Comparison of ENCODE assay signal across 14 cellular contexts in the genomic region with DNA sequence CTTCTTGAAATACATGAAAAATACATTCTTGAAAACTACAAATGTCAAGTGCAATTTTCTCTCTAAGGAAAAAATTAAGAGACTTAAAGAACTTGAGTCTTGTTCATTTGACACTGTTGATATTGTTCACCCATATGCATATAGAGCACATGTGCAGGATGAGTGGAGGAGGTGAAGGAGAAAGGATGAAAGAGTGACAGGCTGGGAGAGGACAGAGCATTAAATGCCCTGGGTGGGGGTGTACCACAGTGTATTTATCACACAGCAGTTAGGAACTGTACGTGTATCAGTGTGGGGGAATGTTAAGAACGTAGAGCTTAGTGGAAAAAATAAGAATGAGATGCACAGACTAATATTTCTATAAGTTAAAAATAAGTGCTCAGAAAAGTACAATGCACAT. TPM values are rescaled to one million over a fixed set of nuclear protein-coding genes. Genes with fewer than 3 reads are reported as not detected.
DNase-seq lines count a peak whose midpoint lies in the region; ATAC-seq and TF ChIP-seq lines count a peak whose summit lies in the region.
"Had no signal": no experiment of that assay in that cellular context is flagged by ENCODE, and none has a peak within 500 bp of the region (broad histone marks: within the 10 kb centered on the region; RNA-seq: fewer than 3 reads in every experiment).

No MANE protein-coding gene starts in this region.

- H3K4me1 ChIP-seq in CD4-positive, CD25-positive, alpha-beta regulatory T cell (ENCODE audit: control insufficient read depth, insufficient read depth, low read length, poor library complexity, severe bottlenecking) = peaks cover 5% of the 10 kb centered on the region
- H3K4me1 ChIP-seq in Loucy (ENCODE audit: insufficient read depth, low read length, poor library complexity, severe bottlenecking) (peaks cover 96% of the 10 kb centered on the region), GM23338 (ENCODE audit: insufficient read depth) (peaks cover 30% of the 10 kb centered on the region)
- H3K4me1 ChIP-seq: prostate gland had no signal

- peaks cover 0 to 12% (median 1%) of the 10 kb centered on the region in 4 donors for H3K4me1 Mint-ChIP-seq in CD4-positive, CD25-positive, alpha-beta regulatory T cell
- H3K4me1 Mint-ChIP-seq in brain = peaks cover 70% of the 10 kb centered on the region
- H3K4me1 Mint-ChIP-seq in natural killer cell = peaks cover 23 to 25% of the 10 kb centered on the region in 2 donors
- H3K4me1 Mint-ChIP-seq in GM23338 = peaks cover 44% of the 10 kb centered on the region

- no peaks in the 10 kb centered on the region for H3K36me3 Mint-ChIP-seq in CD4-positive, CD25-positive, alpha-beta regulatory T cell
- H3K36me3 Mint-ChIP-seq in brain (peaks cover 26% of the 10 kb centered on the region), natural killer cell (no peaks in the 10 kb centered on the region), GM23338 (ENCODE audit: low read depth) (no peaks in the 10 kb centered on the region; the same call in 2 of the 3 replicates)
- H3K36me3 Mint-ChIP-seq: activated naive CD4-positive, alpha-beta T cell treated with anti-CD3 and anti-CD28 coated beads, Interleukin-2, amount 10 ng/mL, durations not matched to agents 7 days and 5 days had no signal

- no peaks in the 10 kb centered on the region for H3K27me3 Mint-ChIP-seq in CD4-positive, CD25-positive, alpha-beta regulatory T cell
- H3K27me3 Mint-ChIP-seq in brain (no peaks in the 10 kb centered on the region), natural killer cell (ENCODE audit: low read depth in 2 of 2) (peaks cover 9 to 13% of the 10 kb centered on the region in 2 donors), GM23338 (ENCODE audit: insufficient read depth, low read depth, poor library complexity) (peaks cover 4% of the 10 kb centered on the region)

- no peak overlapping the region for H3K4me3 Mint-ChIP-seq in CD4-positive, CD25-positive, alpha-beta regulatory T cell
- H3K4me3 Mint-ChIP-seq in brain = peak overlapping the region in 4 of 5 experiments; percentile 1 to 17 (median 4)
- peak overlapping the region; percentile 10 for H3K4me3 Mint-ChIP-seq in natural killer cell
- no peak overlapping the region for H3K4me3 Mint-ChIP-seq in GM23338
- H3K4me3 Mint-ChIP-seq: activated naive CD4-positive, alpha-beta T cell treated with anti-CD3 and anti-CD28 coated beads, Interleukin-2, amount 10 ng/mL, durations not matched to agents 7 days and 5 days had no signal

- peak overlapping the region; percentile 4; the same call in 1 of the 2 replicates for H2AFZ ChIP-seq in Loucy (ENCODE audit: low read length)
- no peak overlapping the region for H2AFZ ChIP-seq in GM23338

- H3K9ac ChIP-seq in Loucy (ENCODE audit: low read depth, low read length, poor library complexity, severe bottlenecking) = peak overlapping the region; percentile 68

- H3F3A ChIP-seq in Loucy (ENCODE audit: low read depth) (peaks cover 18% of the 10 kb centered on the region), GM23338 (replicated peaks; ENCODE audit: low read depth) (no peaks in the 10 kb centered on the region)

- DNase-seq in CD4-positive, CD25-positive, alpha-beta regulatory T cell = no peak
- no peak for DNase-seq in natural killer cell
- DNase-seq in GM23338 (ENCODE audit: low spot score) = no peak
- DNase-seq in COR-L47 (lab: John Stamatoyannopoulos, UW) = no peak
- no peak for DNase-seq in mesenteric fat pad (ENCODE audit: low spot score)
- DNase-seq: activated naive CD4-positive, alpha-beta T cell treated with anti-CD3 and anti-CD28 coated beads, Interleukin-2, amount 10 ng/mL, durations not matched to agents 7 days and 5 days; DMS53; mucosa of descending colon; NCI-H510A treated with DMSO at 0.1 percent for 48 hours; PC-3 had no signal

- no peaks in the 10 kb centered on the region for H3K9me3 Mint-ChIP-seq in CD4-positive, CD25-positive, alpha-beta regulatory T cell
- H3K9me3 Mint-ChIP-seq in brain (peaks cover 0 to 3% (median 0%) of the 10 kb centered on the region in 5 experiments), natural killer cell (no peaks in the 10 kb centered on the region), GM23338 (no peaks in the 10 kb centered on the region)
- H3K9me3 Mint-ChIP-seq: activated naive CD4-positive, alpha-beta T cell treated with anti-CD3 and anti-CD28 coated beads, Interleukin-2, amount 10 ng/mL, durations not matched to agents 7 days and 5 days had no signal

- no peak overlapping the region for H3K27ac ChIP-seq in CD4-positive, CD25-positive, alpha-beta regulatory T cell (ENCODE audit: insufficient read depth, low read length, poor library complexity, severe bottlenecking)
- no peak overlapping the region for H3K27ac ChIP-seq in GM23338 (ENCODE audit: low read depth)

- H3K9me2 ChIP-seq in Loucy (replicated peaks; ENCODE audit: low read depth, low read length) (no peaks in the 10 kb centered on the region), GM23338 (ENCODE audit: insufficient read depth) (peaks cover 5% of the 10 kb centered on the region)

- intact Hi-C loops in natural killer cell (cut with micrococcal nuclease) = no loop called here

- no peaks in the 10 kb centered on the region for H3K36me3 ChIP-seq in CD4-positive, CD25-positive, alpha-beta regulatory T cell (ENCODE audit: control insufficient read depth, insufficient read depth, low read length)
- H3K36me3 ChIP-seq in Loucy (ENCODE audit: insufficient read depth, low read length) (no peaks in the 10 kb centered on the region), GM23338 (ENCODE audit: insufficient read depth) (no peaks in the 10 kb centered on the region)
- H3K36me3 ChIP-seq: prostate gland had no signal

- H3K4me3 ChIP-seq in CD4-positive, CD25-positive, alpha-beta regulatory T cell (ENCODE audit: low read depth, low read length) = no peak overlapping the region
- H3K4me3 ChIP-seq in Loucy (ENCODE audit: low read length, poor library complexity, severe bottlenecking) (peak overlapping the region; percentile 62), GM23338 (no peak overlapping the region)
- H3K4me3 ChIP-seq: mucosa of descending colon, prostate gland had no signal

- H4K20me1 ChIP-seq in Loucy (ENCODE audit: insufficient read depth, low read length, poor library complexity, severe bottlenecking) (no peaks in the 10 kb centered on the region), GM23338 (replicated peaks; ENCODE audit: insufficient read depth) (no peaks in the 10 kb centered on the region; the same call in 1 of the 2 replicates)

- no peaks in the 10 kb centered on the region for H3K9me3 ChIP-seq in CD4-positive, CD25-positive, alpha-beta regulatory T cell (ENCODE audit: control insufficient read depth in 2 of 2, low read length in 2 of 2)
- no peaks in the 10 kb centered on the region for H3K9me3 ChIP-seq in Loucy (ENCODE audit: insufficient read depth, low read depth, low read length)
- H3K9me3 ChIP-seq: mucosa of descending colon, prostate gland had no signal

- H3K4me2 ChIP-seq in Loucy (ENCODE audit: low read depth, low read length, poor library complexity, severe bottlenecking) = peak overlapping the region; percentile 89
- no peak overlapping the region for H3K4me2 ChIP-seq in GM23338

- peak overlapping the region in 2 of 3 donors; percentile 2 to 34 for H3K27ac Mint-ChIP-seq in CD4-positive, CD25-positive, alpha-beta regulatory T cell
- peak overlapping the region in 4 of 5 experiments; percentile 0 to 82 (median 24) for H3K27ac Mint-ChIP-seq in brain
- H3K27ac Mint-ChIP-seq in natural killer cell = peak overlapping the region in 1 of 2 donors; percentile 48
- H3K27ac Mint-ChIP-seq in GM23338 = no peak overlapping the region
- H3K27ac Mint-ChIP-seq: activated naive CD4-positive, alpha-beta T cell treated with anti-CD3 and anti-CD28 coated beads, Interleukin-2, amount 10 ng/mL, durations not matched to agents 7 days and 5 days had no signal

- no peak for TF ChIP-seq CTCF in Loucy (conservative IDR thresholded peaks at IDR 0.05; ENCODE audit: low read length)
- no peak for TF ChIP-seq CTCF in brain (conservative IDR thresholded peaks at IDR 0.05)
- no peak for TF ChIP-seq CTCF in natural killer cell (IDR thresholded peaks at IDR 0.05)
- no peak for TF ChIP-seq CTCF in GM23338 (conservative IDR thresholded peaks at IDR 0.05; ENCODE audit: low read depth in 2 of 2)

- ATAC-seq in CD4-positive, CD25-positive, alpha-beta regulatory T cell (ENCODE audit: low read depth in 2 of 2) = no peak
- peak in 1 of 3 donors; percentile 9 for ATAC-seq in natural killer cell
- ATAC-seq in HG02678 (IDR thresholded peaks at IDR 0.05; ENCODE audit: unreplicated experiment) = no peak
- ATAC-seq in GM23338 = no peak
- ATAC-seq: PC-3 had no signal

- H3K79me2 ChIP-seq in Loucy (ENCODE audit: insufficient read depth, low read length) (no peaks in the 10 kb centered on the region), GM23338 (replicated peaks; ENCODE audit: insufficient read depth) (peaks cover 20% of the 10 kb centered on the region; the same call in 1 of the 2 replicates)

- peaks cover 7% of the 10 kb centered on the region for H3K27me3 ChIP-seq in CD4-positive, CD25-positive, alpha-beta regulatory T cell (ENCODE audit: control insufficient read depth, insufficient read depth, low read length)
- H3K27me3 ChIP-seq in Loucy (ENCODE audit: insufficient read depth, low read length, poor library complexity, severe bottlenecking) (no peaks in the 10 kb centered on the region), GM23338 (ENCODE audit: insufficient read depth) (no peaks in the 10 kb centered on the region)

TF ChIP-seq in GM23338, 12 proteins besides CTCF, POLR2A, EP300 and RAD21 (continues in another document):
- TF ChIP-seq STAT1 (IDR thresholded peaks at IDR 0.05; ENCODE audit: unreplicated experiment) (no peak), EZH2phosphoT487 (IDR thresholded peaks at IDR 0.05; ENCODE audit: unreplicated experiment) (no peak)
- TF ChIP-seq, protein P1, sequence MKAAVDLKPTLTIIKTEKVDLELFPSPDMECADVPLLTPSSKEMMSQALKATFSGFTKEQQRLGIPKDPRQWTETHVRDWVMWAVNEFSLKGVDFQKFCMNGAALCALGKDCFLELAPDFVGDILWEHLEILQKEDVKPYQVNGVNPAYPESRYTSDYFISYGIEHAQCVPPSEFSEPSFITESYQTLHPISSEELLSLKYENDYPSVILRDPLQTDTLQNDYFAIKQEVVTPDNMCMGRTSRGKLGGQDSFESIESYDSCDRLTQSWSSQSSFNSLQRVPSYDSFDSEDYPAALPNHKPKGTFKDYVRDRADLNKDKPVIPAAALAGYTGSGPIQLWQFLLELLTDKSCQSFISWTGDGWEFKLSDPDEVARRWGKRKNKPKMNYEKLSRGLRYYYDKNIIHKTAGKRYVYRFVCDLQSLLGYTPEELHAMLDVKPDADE (IDR thresholded peaks at IDR 0.05) = no peak

RNA-seq across cellular contexts. Expression of a gene that starts 45.7 kb away (rescaled TPM):
- total RNA-seq in CD4-positive, CD25-positive, alpha-beta regulatory T cell = 1.7 TPM
- polyA plus RNA-seq in CD4-positive, CD25-positive, alpha-beta regulatory T cell = under 1 TPM in 1 of 4 donors, not detected in 3; 0.08 TPM
- polyA plus RNA-seq in brain (ENCODE audit: insufficient read depth, low read depth, low replicate concordance) (8.6 TPM), GM23338 (2016; fragmentation: Nextera tagmentation; extraction: Ambion mirVana) (23.2 and 23.8 TPM in 2 replicates)
- total RNA-seq in natural killer cell (1 to 10 TPM in 2 of 3 donors, under 1 TPM in 1; 0.50 to 3.4 (median 1.8) TPM), mesenteric fat pad (19.0 TPM)
- 41.2 and 42.0 TPM in 2 replicates for total RNA-seq in GM23338 (2014; rRNA removed; shearing (Covaris generic))

Comparison
In these comparisons a context has a peak if more than half of its experiments do, and no peak if none do; other contexts are left out.
1. H3K4me3 Mint-ChIP-seq: peak in brain (4 of 5) and natural killer cell (single experiment); none in CD4-positive, CD25-positive, alpha-beta regulatory T cell (0 of 4) and GM23338 (single experiment).